27 cellular contexts compared by ENCODE assay signal in genomic region chr3:10777627-10778026, GRCh38. TPM values are rescaled to one million over a fixed set of nuclear protein-coding genes. Genes with fewer than 3 reads are reported as not detected.
DNase-seq lines count a peak whose midpoint lies in the region; ATAC-seq, FAIRE-seq and TF ChIP-seq lines count a peak whose summit lies in the region.
"Had no signal": no experiment of that assay in that cellular context is flagged by ENCODE, and none has a peak within 500 bp of the region (broad histone marks: within the 10 kb centered on the region; RNA-seq: fewer than 3 reads in every experiment).

No MANE protein-coding gene starts in this region.

- DNase-seq in right atrium auricular region (ENCODE audit: low spot score) (peak; percentile 26), left ventricle myocardium superior (no peak), bronchial epithelial cell (ENCODE audit: low read depth) (no peak), endodermal cell (peak; percentile 11), osteocyte (ENCODE audit: extremely low spot score, unreplicated experiment) (peak; percentile 67), mesothelial cell of epicardium (ENCODE audit: low spot score in 2 of 2, unreplicated experiment in 2 of 2) (no peak), middle frontal gyrus (ENCODE audit: extremely low spot score, low spot score) (no peak)
- DNase-seq: 8988T; ACHN; AML-193; BE2C; Calu3; CD4-positive, alpha-beta memory T cell; COR-L47; DMS53; DMS79 treated with DMSO at 0.1 percent for 48 hours; GF-D8; GOT3; H7; HCEC 1CT had no signal

- no peak overlapping the region for H3K4me3 ChIP-seq in right atrium auricular region
- H3K4me3 ChIP-seq in bronchial epithelial cell (ENCODE audit: low read depth, low read length), result no peak overlapping the region
- no peak overlapping the region for H3K4me3 ChIP-seq in endodermal cell (ENCODE audit: low read length)
- H3K4me3 ChIP-seq: A549; BLaER1 treated with 17β-estradiol and CSF1 and Interleukin-3, amounts not matched to agents 10 nM and 100 nM had no signal

- no peak for TF ChIP-seq CTCF in right atrium auricular region (IDR thresholded peaks at IDR 0.05)
- no peak for TF ChIP-seq CTCF in bronchial epithelial cell (IDR thresholded peaks at IDR 0.05; ENCODE audit: insufficient read depth, low read length, severe bottlenecking)
- no peak for TF ChIP-seq CTCF in endodermal cell (conservative IDR thresholded peaks at IDR 0.05)
- TF ChIP-seq CTCF in osteocyte (IDR thresholded peaks at IDR 0.05), result no peak
- no peak for TF ChIP-seq CTCF in mesothelial cell of epicardium (IDR thresholded peaks at IDR 0.05; ENCODE audit: unreplicated experiment)

- H3K27ac Mint-ChIP-seq in endodermal cell, result no peak overlapping the region
- H3K27ac Mint-ChIP-seq in osteocyte (ENCODE audit: unreplicated experiment), result no peak overlapping the region
- no peak overlapping the region for H3K27ac Mint-ChIP-seq in mesothelial cell of epicardium
- H3K27ac Mint-ChIP-seq: CD14-positive monocyte; CD4-positive, alpha-beta memory T cell had no signal

- WGBS in endodermal cell (ENCODE audit: insufficient coverage in 1 of 2, insufficient read length in 1 of 2), 2 experiments, result 67% methylated on average over 2 of the region's 2 CpGs; no CpG with 5 or more reads in 1 of the 2 experiments

- H3K27me3 ChIP-seq in right atrium auricular region (no peaks in the 10 kb centered on the region), bronchial epithelial cell (ENCODE audit: control insufficient read depth, insufficient read depth, low read length) (no peaks in the 10 kb centered on the region), endodermal cell (ENCODE audit: control insufficient read depth, insufficient read depth, low read length, poor library complexity, severe bottlenecking) (no peaks in the 10 kb centered on the region)
- H3K27me3 ChIP-seq: BE2C; BLaER1 treated with 17β-estradiol and CSF1 and Interleukin-3, amounts not matched to agents 10 nM and 100 nM had no signal

- no peak for ATAC-seq in left ventricle myocardium superior
- no peak for ATAC-seq in GM18520 (IDR thresholded peaks at IDR 0.05; ENCODE audit: unreplicated experiment)
- ATAC-seq: A549 had no signal

- H3K27ac ChIP-seq in right atrium auricular region (no peak overlapping the region), endodermal cell (ENCODE audit: low read depth, low read length) (no peak overlapping the region)
- H3K27ac ChIP-seq: A549; BLaER1 treated with 17β-estradiol and CSF1 and Interleukin-3, amounts not matched to agents 10 nM and 100 nM had no signal

- intact Hi-C loops in left ventricle myocardium superior (cut with micrococcal nuclease), result no loop called here

- H3K27me3 Mint-ChIP-seq in endodermal cell (ENCODE audit: insufficient read depth) (peaks cover 27% of the 10 kb centered on the region), osteocyte (ENCODE audit: unreplicated experiment) (peaks cover 16% of the 10 kb centered on the region), mesothelial cell of epicardium (ENCODE audit: low read depth) (peaks cover 65% of the 10 kb centered on the region)

- H3K4me1 Mint-ChIP-seq in endodermal cell (no peaks in the 10 kb centered on the region), osteocyte (ENCODE audit: unreplicated experiment) (no peaks in the 10 kb centered on the region), mesothelial cell of epicardium (no peaks in the 10 kb centered on the region)
- H3K4me1 Mint-ChIP-seq: CD4-positive, alpha-beta memory T cell had no signal

- no peaks in the 10 kb centered on the region for H3K36me3 ChIP-seq in right atrium auricular region
- H3K36me3 ChIP-seq in bronchial epithelial cell (ENCODE audit: control insufficient read depth, insufficient read depth, low read length), result no peaks in the 10 kb centered on the region
- no peaks in the 10 kb centered on the region for H3K36me3 ChIP-seq in endodermal cell (ENCODE audit: control insufficient read depth, insufficient read depth, low read length)
- H3K36me3 ChIP-seq: BE2C; BLaER1 treated with 17β-estradiol and CSF1 and Interleukin-3, amounts not matched to agents 10 nM and 100 nM had no signal

- no peaks in the 10 kb centered on the region for H3K4me1 ChIP-seq in right atrium auricular region
- H3K4me1 ChIP-seq in endodermal cell (ENCODE audit: control insufficient read depth, insufficient read depth, low read length), result no peaks in the 10 kb centered on the region
- H3K4me1 ChIP-seq: A549, BE2C had no signal

- peak; percentile 68 for FAIRE-seq in bronchial epithelial cell (lab: Jason Lieb, UNC)
- FAIRE-seq: A549, GM12891, GM18507 had no signal

- H3K9me3 ChIP-seq in right atrium auricular region, result peaks cover 0 to 7% of the 10 kb centered on the region in 2 donors
- H3K9me3 ChIP-seq in endodermal cell (ENCODE audit: control insufficient read depth, low read length), result no peaks in the 10 kb centered on the region
- H3K9me3 ChIP-seq: A549, BE2C had no signal

- H3K36me3 Mint-ChIP-seq in endodermal cell (ENCODE audit: low read depth), result no peaks in the 10 kb centered on the region
- no peaks in the 10 kb centered on the region for H3K36me3 Mint-ChIP-seq in osteocyte (ENCODE audit: unreplicated experiment)
- no peaks in the 10 kb centered on the region for H3K36me3 Mint-ChIP-seq in mesothelial cell of epicardium
- H3K36me3 Mint-ChIP-seq: CD14-positive monocyte; CD4-positive, alpha-beta memory T cell had no signal

- H3K9me3 Mint-ChIP-seq in endodermal cell (no peaks in the 10 kb centered on the region), osteocyte (ENCODE audit: unreplicated experiment) (no peaks in the 10 kb centered on the region), mesothelial cell of epicardium (no peaks in the 10 kb centered on the region)

- no peak overlapping the region for H3K9ac ChIP-seq in endodermal cell (ENCODE audit: extremely low read depth, low read length, poor library complexity, severe bottlenecking)
- H3K9ac ChIP-seq: BLaER1 treated with 17β-estradiol and CSF1 and Interleukin-3, amounts not matched to agents 10 nM and 100 nM had no signal

- H3K4me3 Mint-ChIP-seq in endodermal cell (no peak overlapping the region), osteocyte (ENCODE audit: unreplicated experiment) (no peak overlapping the region), mesothelial cell of epicardium (no peak overlapping the region)
- H3K4me3 Mint-ChIP-seq: CD14-positive monocyte; CD4-positive, alpha-beta memory T cell had no signal

RNA-seq across cellular contexts. Expression of gene SLC6A11, which starts 38.4 kb away (rescaled TPM):
- not detected for total RNA-seq in right atrium auricular region
- not detected for total RNA-seq in left ventricle myocardium superior
- total RNA-seq in bronchial epithelial cell, result 3.2 and 3.5 TPM in 2 replicates
- total RNA-seq in endodermal cell, result under 1 TPM; 0.27 to 0.73 TPM
- polyA plus RNA-seq in endodermal cell (2013, experiment 1 of 2), result 0.82 TPM
- 0.70 TPM for polyA plus RNA-seq in endodermal cell (2013, experiment 2 of 2)
- not detected in 2 replicates for total RNA-seq in osteocyte
- 2.6 to 3.3 TPM (median 2.7 TPM) in 3 replicates for total RNA-seq in mesothelial cell of epicardium
- total RNA-seq: Calu3; CD4-positive, alpha-beta memory T cell; G401 had no signal
- polyA plus RNA-seq: CD14-positive monocyte; CD4-positive, alpha-beta memory T cell had no signal

Comparison
In these comparisons a context has a peak if more than half of its experiments do, and no peak if none do; other contexts are left out.
1. DNase-seq: peak in right atrium auricular region (single experiment), endodermal cell (single experiment) and osteocyte (single experiment); none in left ventricle myocardium superior (single experiment), bronchial epithelial cell (single experiment), mesothelial cell of epicardium (0 of 2) and middle frontal gyrus (single experiment).